Comparison of ENCODE assay signal across 1 cellular context in the genomic region with DNA sequence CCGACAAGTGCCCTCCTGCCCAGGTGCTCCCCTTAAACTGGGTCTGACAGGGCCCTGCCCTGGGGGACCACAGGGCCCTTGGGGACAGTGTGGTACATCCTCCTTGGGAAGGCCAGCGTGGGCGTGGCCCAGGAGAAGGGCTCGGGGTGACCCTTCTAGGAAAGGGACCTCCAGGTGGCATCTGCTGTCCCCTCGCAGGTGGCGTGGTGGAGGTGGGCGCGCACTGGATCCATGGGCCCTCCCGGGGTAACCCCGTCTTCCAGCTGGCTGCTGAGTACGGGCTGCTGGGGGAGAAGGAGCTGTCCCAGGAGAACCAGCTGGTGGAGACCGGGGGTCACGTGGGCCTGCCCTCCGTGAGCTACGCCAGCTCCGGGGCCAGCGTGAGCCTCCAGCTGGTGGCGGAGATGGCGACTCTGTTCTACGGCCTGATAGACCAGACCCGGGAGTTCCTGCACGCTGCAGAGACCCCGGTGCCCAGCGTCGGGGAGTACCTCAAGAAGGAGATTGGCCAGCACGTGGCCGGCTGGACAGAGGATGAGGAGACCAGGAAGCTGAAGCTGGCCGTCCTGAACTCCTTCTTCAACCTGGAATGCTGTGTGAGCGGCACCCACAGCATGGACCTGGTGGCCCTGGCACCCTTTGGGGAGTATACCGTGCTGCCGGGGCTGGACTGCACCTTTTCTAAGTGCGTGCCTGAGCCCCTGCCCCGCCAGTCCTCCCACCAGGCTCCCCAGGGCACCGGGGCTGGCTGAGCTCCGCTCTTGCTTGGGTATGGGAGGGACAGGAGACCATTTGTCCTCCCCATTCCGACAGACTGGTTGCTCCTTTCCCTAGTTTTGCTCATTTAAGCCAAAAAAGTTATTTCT.
TF ChIP-seq lines count a peak whose summit lies in the region.

No MANE protein-coding gene starts in this region.

TF ChIP-seq in GM12878, 131 proteins besides CTCF, POLR2A, EP300 and RAD21:
- TF ChIP-seq HDGF (IDR thresholded peaks at IDR 0.05), result 0 out of 2 replicates have a peak, but pooled peaks have one; percentile 17
- no peak for TF ChIP-seq TCF3 (IDR thresholded peaks at IDR 0.05; ENCODE audit: borderline replicate concordance, insufficient read depth, low read depth, low read length)
